Comparison of ENCODE assay signal across 8 cellular contexts in genomic region chr2:105919826-105920225, GRCh38.
DNase-seq lines count a peak whose midpoint lies in the region; ATAC-seq and TF ChIP-seq lines count a peak whose summit lies in the region.

No MANE protein-coding gene starts in this region.

- DNase-seq in BJ (ENCODE audit: low read depth) (no peak), LNCaP clone FGC (ENCODE audit: low read depth) (no peak), activated T-cell treated with anti-CD3 and anti-CD28 coated beads for 48 hours (ENCODE audit: low read depth) (peak; percentile 34), germinal center (ENCODE audit: low spot score) (peak; percentile 66), NCI-H2081 (lab: John Stamatoyannopoulos, UW) (no peak), HuH-7.5 (ENCODE audit: low spot score) (no peak)
- peak in 2 of 3 donors; percentile 18 to 34 for DNase-seq in stimulated activated CD4-positive, alpha-beta T cell treated with anti-CD3 and anti-CD28 coated beads, TNF-alpha, amount 100 ng/mL, for 1 hour (ENCODE audit: low read depth in 3 of 3, low spot score in 1 of 3)

- TF ChIP-seq CTCF in BJ (IDR thresholded peaks at IDR 0.05; ENCODE audit: insufficient read depth, low read depth, low read length): peak; percentile 56
- TF ChIP-seq CTCF in LNCaP clone FGC (IDR thresholded peaks at IDR 0.05; ENCODE audit: control insufficient read depth, extremely low read depth, insufficient read depth): peak; percentile 22; the same call in 1 of the 2 replicates

- CTCF ChIA-PET in BJ (lab: Yijun Ruan, JAX): interaction anchor here (0.6 to 2.0 kb wide), 4 partner anchors 10 to 343 kb away, joined by 3 to 5 read pairs (median 4); no protein-coding TSS in a partner anchor

- no peak overlapping the region for H3K4me3 ChIP-seq in BJ (ENCODE audit: low read depth, low read length)
- no peak overlapping the region for H3K4me3 ChIP-seq in LNCaP clone FGC (ENCODE audit: low read depth, low read length)

- no peaks in the 10 kb centered on the region; the same call in none of the 2 replicates for H3K27me3 ChIP-seq in BJ (ENCODE audit: control insufficient read depth, insufficient read depth, low read length)

- no peak for ATAC-seq in GM21367 (IDR thresholded peaks at IDR 0.05; ENCODE audit: unreplicated experiment)

- POLR2A ChIA-PET in BJ (lab: Charles Lee): no interaction called here

- H3K36me3 ChIP-seq in BJ (ENCODE audit: control insufficient read depth, insufficient read depth, low read length): no peaks in the 10 kb centered on the region

Comparison
In these comparisons a context has a peak if more than half of its experiments do, and no peak if none do; other contexts are left out.
1. DNase-seq: peak in activated T-cell treated with anti-CD3 and anti-CD28 coated beads for 48 hours (single experiment), germinal center (single experiment) and stimulated activated CD4-positive, alpha-beta T cell treated with anti-CD3 and anti-CD28 coated beads, TNF-alpha, amount 100 ng/mL, for 1 hour (2 of 3); none in BJ (single experiment), LNCaP clone FGC (single experiment), NCI-H2081 (0 of 2) and HuH-7.5 (single experiment).